Comparison of ENCODE assay signal across 39 cellular contexts in the genomic region with DNA sequence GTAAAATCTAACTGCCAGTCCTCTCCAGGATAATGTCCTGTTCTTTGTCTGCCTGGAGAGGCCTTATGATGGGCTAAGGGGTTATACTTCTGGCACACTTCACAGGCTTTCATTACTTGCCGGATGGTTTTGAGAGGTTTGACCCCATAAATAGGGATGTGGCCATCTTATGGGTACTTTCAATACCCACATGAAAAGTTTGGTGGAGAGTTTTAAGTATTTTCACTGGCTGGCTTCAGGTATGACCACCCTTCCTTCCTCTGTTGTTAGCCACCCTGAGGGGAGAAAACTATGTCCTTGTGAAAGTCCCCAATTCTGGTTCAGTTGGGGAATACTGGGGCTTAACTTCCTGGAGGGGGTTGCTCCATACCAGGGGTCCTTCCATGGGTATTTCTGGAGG. TPM values are rescaled to one million over a fixed set of nuclear protein-coding genes. Genes with fewer than 3 reads are reported as not detected.
"Had no signal": no experiment of that assay in that cellular context is flagged by ENCODE, and none has a peak within 500 bp of the region (broad histone marks: within the 10 kb centered on the region; RNA-seq: fewer than 3 reads in every experiment).

No MANE protein-coding gene starts in this region.

- H3K4me1 Mint-ChIP-seq: activated B cell treated with CpG ODN at 0.5 μM for 24 hours; activated CD4-positive, alpha-beta T cell treated with anti-CD3 and anti-CD28 coated beads, Interleukin-2, amount 10 ng/mL, durations not matched to agents 24 days and 14 days; activated naive CD8-positive, alpha-beta T cell treated with anti-CD3 and anti-CD28 coated beads for 36 hours; activated T-helper 17 cell treated with anti-CD3 and anti-CD28 coated beads, Interleukin-2, amount 50 U/mL, for 72 hours had no signal

- H3K36me3 ChIP-seq: adrenal gland, brain microvascular endothelial cell, breast epithelium had no signal

- H3K4me3 Mint-ChIP-seq: activated B cell treated with CpG ODN at 0.5 μM for 24 hours; activated CD4-positive, alpha-beta memory T cell treated with anti-CD3 and anti-CD28 coated beads for 36 hours; activated CD4-positive, alpha-beta T cell treated with anti-CD3 and anti-CD28 coated beads, Interleukin-2, amount 10 ng/mL, durations not matched to agents 24 days and 14 days; activated CD8-positive, alpha-beta T cell treated with anti-CD3 and anti-CD28 coated beads for 36 hours; activated naive CD4-positive, alpha-beta T cell treated with anti-CD3 and anti-CD28 coated beads for 36 hours; activated naive CD8-positive, alpha-beta T cell treated with anti-CD3 and anti-CD28 coated beads for 36 hours; activated T-cell treated with anti-CD3 and anti-CD28 coated beads, Interleukin-2, amount 50 U/mL, for 4 hours; activated T-cell treated with anti-CD3 and anti-CD28 coated beads, Interleukin-2, amount 50 U/mL, for 72 hours; activated T-helper 1 cell treated with anti-CD3 and anti-CD28 coated beads, Interleukin-12 subunit alpha, Interleukin-12 subunit beta, Interleukin-2, Interleukin-4 antibody, amounts not matched to agents 30 ng/mL and 10 ng/mL and 1 ng/mL, durations not matched to agents 14 hours and 24 hours and 36 hours; activated T-helper 17 cell treated with anti-CD3 and anti-CD28 coated beads, Interleukin-2, amount 50 U/mL, for 72 hours; T-helper 1 cell treated with Interleukin-12 subunit alpha and Interleukin-12 subunit beta and Interleukin-4 antibody, amounts not matched to agents 30 μg/mL and 1 μg/mL, for 36 hours; T-helper 2 cell treated with Interferon-gamma antibody and Interleukin-4, amounts not matched to agents 5 μg/mL and 100 μg/mL, for 36 hours had no signal

- H3K36me3 Mint-ChIP-seq: activated CD4-positive, alpha-beta memory T cell treated with anti-CD3 and anti-CD28 coated beads for 36 hours; activated naive CD8-positive, alpha-beta T cell treated with anti-CD3 and anti-CD28 coated beads for 36 hours had no signal

- H3K27ac ChIP-seq: adrenal gland, body of pancreas, brain microvascular endothelial cell, breast epithelium, VCaP had no signal

- FAIRE-seq: astrocyte, TTC549 had no signal

- H3K4me3 ChIP-seq: adrenal gland, body of pancreas, breast epithelium had no signal

- DNase-seq: activated B cell treated with CpG ODN at 0.5 μM for 24 hours; activated CD4-positive, alpha-beta memory T cell treated with anti-CD3 and anti-CD28 coated beads for 36 hours; activated CD4-positive, alpha-beta T cell treated with anti-CD3 and anti-CD28 coated beads for 4 hours; activated CD4-positive, alpha-beta T cell treated with anti-CD3 and anti-CD28 coated beads, Interleukin-2, amount 10 ng/mL, durations not matched to agents 24 days and 14 days; activated CD4-positive, alpha-beta T cell treated with anti-CD3 and anti-CD28 coated beads, Interleukin-2, amount 50 U/mL, for 1 hour; activated CD4-positive, alpha-beta T cell treated with anti-CD3 and anti-CD28 coated beads, Interleukin-2, amount 50 U/mL, for 4 hours; activated CD4-positive, CD25-positive, alpha-beta regulatory T cell treated with anti-CD3 and anti-CD28 coated beads, Interleukin-2, amount 50 U/mL, for 72 hours; activated CD8-positive, alpha-beta memory T cell treated with anti-CD3 and anti-CD28 coated beads, Interleukin-2, amount 50 U/mL, for 4 hours; activated CD8-positive, alpha-beta T cell treated with anti-CD3 and anti-CD28 coated beads for 36 hours; activated effector memory CD4-positive, alpha-beta T cell treated with anti-CD3 and anti-CD28 coated beads, Interleukin-2, amount 50 U/mL, for 16 hours; activated gamma-delta T cell treated with Interleukin-2 at 50 U/mL for 16 hours; activated naive CD4-positive, alpha-beta T cell; activated naive CD4-positive, alpha-beta T cell treated with anti-CD3 and anti-CD28 coated beads for 36 hours; activated naive CD4-positive, alpha-beta T cell treated with anti-CD3 and anti-CD28 coated beads, Interleukin-2, amount 50 U/mL, for 16 hours; activated naive CD8-positive, alpha-beta T cell treated with anti-CD3 and anti-CD28 coated beads for 36 hours; activated T-cell treated with anti-CD3 and anti-CD28 coated beads for 4 hours; activated T-cell treated with anti-CD3 and anti-CD28 coated beads, Interleukin-2, amount 50 U/mL, for 1 hour; activated T-cell treated with anti-CD3 and anti-CD28 coated beads, Interleukin-2, amount 50 U/mL, for 4 hours; activated T-cell treated with anti-CD3 and anti-CD28 coated beads, Interleukin-2, amount 50 U/mL, for 72 hours; adrenal gland; amniotic stem cell; aorta; body of pancreas; brain microvascular endothelial cell; central memory CD4-positive, alpha-beta T cell; T-helper 2 cell; T-helper 9 cell had no signal

- ATAC-seq: activated CD8-positive, alpha-beta T cell treated with anti-CD3 and anti-CD28 coated beads for 36 hours; activated naive CD4-positive, alpha-beta T cell treated with anti-CD3 and anti-CD28 coated beads, Interleukin-2, amount 50 U/mL, for 72 hours; activated T-cell treated with anti-CD3 and anti-CD28 coated beads, Interleukin-2, amount 50 U/mL, for 4 hours; activated T-cell treated with anti-CD3 and anti-CD28 coated beads, Interleukin-2, amount 50 U/mL, for 72 hours; activated T-helper 17 cell treated with anti-CD3 and anti-CD28 coated beads, Interleukin-2, amount 50 U/mL, for 72 hours; body of pancreas had no signal

- H3K4me1 ChIP-seq: adrenal gland, body of pancreas, breast epithelium had no signal

- H3K27me3 ChIP-seq: adrenal gland, body of pancreas, brain microvascular endothelial cell had no signal

- H3K27ac Mint-ChIP-seq: activated B cell treated with CpG ODN at 0.5 μM for 24 hours; activated CD4-positive, alpha-beta memory T cell treated with anti-CD3 and anti-CD28 coated beads for 36 hours; activated CD4-positive, alpha-beta T cell treated with anti-CD3 and anti-CD28 coated beads, Interleukin-2, amount 10 ng/mL, durations not matched to agents 24 days and 14 days; activated CD8-positive, alpha-beta T cell treated with anti-CD3 and anti-CD28 coated beads for 36 hours; activated naive CD4-positive, alpha-beta T cell treated with anti-CD3 and anti-CD28 coated beads for 36 hours; activated naive CD4-positive, alpha-beta T cell treated with anti-CD3 and anti-CD28 coated beads, Interleukin-2, amount 50 U/mL, for 72 hours; activated naive CD8-positive, alpha-beta T cell treated with anti-CD3 and anti-CD28 coated beads for 36 hours; activated T-cell treated with anti-CD3 and anti-CD28 coated beads, Interleukin-2, amount 50 U/mL, for 72 hours; activated T-helper 1 cell treated with anti-CD3 and anti-CD28 coated beads, Interleukin-12 subunit alpha, Interleukin-12 subunit beta, Interleukin-2, Interleukin-4 antibody, amounts not matched to agents 30 ng/mL and 10 ng/mL and 1 ng/mL, durations not matched to agents 14 hours and 24 hours and 36 hours; activated T-helper 17 cell treated with anti-CD3 and anti-CD28 coated beads, Interleukin-2, amount 50 U/mL, for 72 hours; T-helper 1 cell treated with Interleukin-12 subunit alpha and Interleukin-12 subunit beta and Interleukin-4 antibody, amounts not matched to agents 30 μg/mL and 1 μg/mL, for 36 hours; T-helper 2 cell treated with Interferon-gamma antibody and Interleukin-4, amounts not matched to agents 5 μg/mL and 100 μg/mL, for 36 hours had no signal

RNA-seq across cellular contexts. Expression of a gene that starts 54.8 kb away (rescaled TPM):
- total RNA-seq: activated B cell treated with CpG ODN at 0.5 μM for 24 hours; activated CD4-positive, alpha-beta memory T cell treated with anti-CD3 and anti-CD28 coated beads for 36 hours; activated CD4-positive, alpha-beta T cell treated with anti-CD3 and anti-CD28 coated beads, Interleukin-2, amount 10 ng/mL, durations not matched to agents 24 days and 14 days; activated CD8-positive, alpha-beta memory T cell treated with anti-CD3 and anti-CD28 coated beads for 36 hours; activated CD8-positive, alpha-beta T cell treated with anti-CD3 and anti-CD28 coated beads for 36 hours; activated naive CD4-positive, alpha-beta T cell treated with anti-CD3 and anti-CD28 coated beads for 36 hours; activated naive CD4-positive, alpha-beta T cell treated with anti-CD3 and anti-CD28 coated beads, Interleukin-2, amount 50 U/mL, for 72 hours; activated naive CD8-positive, alpha-beta T cell treated with anti-CD3 and anti-CD28 coated beads for 36 hours; activated T-cell treated with anti-CD3 and anti-CD28 coated beads, Interleukin-2, amount 50 U/mL, for 4 hours; activated T-cell treated with anti-CD3 and anti-CD28 coated beads, Interleukin-2, amount 50 U/mL, for 72 hours; activated T-helper 1 cell treated with anti-CD3 and anti-CD28 coated beads, Interleukin-12 subunit alpha, Interleukin-12 subunit beta, Interleukin-2, Interleukin-4 antibody, amounts not matched to agents 30 ng/mL and 10 ng/mL and 1 ng/mL, durations not matched to agents 14 hours and 24 hours and 36 hours; activated T-helper 17 cell treated with anti-CD3 and anti-CD28 coated beads, Interleukin-2, amount 50 U/mL, for 72 hours; adrenal gland; aorta; astrocyte; body of pancreas; cardiac septum; cerebellum had no signal
- polyA plus RNA-seq: aorta had no signal
